8 cellular contexts compared by ENCODE assay signal in the genomic region with DNA sequence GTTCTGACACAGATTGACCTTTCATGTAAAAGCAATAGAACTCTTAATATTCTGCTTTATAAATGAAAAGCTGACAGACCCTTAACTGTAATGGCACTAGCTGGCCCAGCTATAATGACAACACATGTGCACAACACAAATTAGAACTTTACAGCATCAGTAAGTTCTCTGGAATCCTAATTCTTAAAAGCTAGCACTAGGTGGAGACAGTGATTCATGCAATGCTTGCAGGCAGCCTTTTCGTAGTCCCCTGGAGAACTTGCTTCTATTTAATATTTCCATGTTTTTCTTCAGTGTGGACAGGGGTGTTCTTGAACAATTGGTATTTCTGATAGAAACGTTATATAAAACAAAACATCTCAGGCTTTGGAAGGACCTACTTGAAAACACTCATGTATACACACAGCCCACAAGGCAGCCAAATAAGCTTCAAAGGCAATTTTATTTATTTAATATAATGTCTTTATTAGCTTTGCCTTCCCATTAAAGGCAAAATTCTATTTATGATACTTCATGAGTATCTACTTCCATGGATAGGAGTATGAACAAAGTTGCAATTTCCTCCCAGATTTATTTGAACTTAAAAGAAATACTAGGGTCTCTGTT.
DNase-seq lines count a peak whose midpoint lies in the region; ATAC-seq and TF ChIP-seq lines count a peak whose summit lies in the region.

No MANE protein-coding gene starts in this region.

- intact Hi-C loops in heart left ventricle (cut with DNase I), result loop anchor here in 8 of 10 donors (1.0 to 10.0 kb wide), 5 partner anchors 82 to 87 kb away; no protein-coding TSS in a partner anchor

- no peak overlapping the region for H3K4me3 Mint-ChIP-seq in progenitor cell of endocrine pancreas (ENCODE audit: low read depth)

- H3K36me3 Mint-ChIP-seq in progenitor cell of endocrine pancreas (ENCODE audit: insufficient read depth), result no peaks in the 10 kb centered on the region

- no peak for DNase-seq in heart left ventricle
- DNase-seq in right atrium auricular region (ENCODE audit: low spot score), result no peak
- peak; percentile 8 for DNase-seq in NCI-H460 (ENCODE audit: extremely low read depth, low read depth)
- DNase-seq in dermis blood vessel endothelial cell, result peak; percentile 38
- DNase-seq in progenitor cell of endocrine pancreas (ENCODE audit: low spot score, unreplicated experiment), result no peak
- DNase-seq in stimulated activated CD4-positive, alpha-beta T cell treated with anti-CD3 and anti-CD28 coated beads, Interleukin-2, amount 100 ng/mL, for 24 hours, result no peak
- DNase-seq in activated CD8-positive, alpha-beta memory T cell treated with anti-CD3 and anti-CD28 coated beads for 24 hours, result no peak

- 2 to 10% (median 4%) methylated on average over 2 of the region's 2 CpGs for WGBS in heart left ventricle, 4 donors

- H3K9me3 ChIP-seq in heart left ventricle (no peaks in the 10 kb centered on the region), right atrium auricular region (no peaks in the 10 kb centered on the region)

- peak; percentile 24 to 62 (median 50) for TF ChIP-seq CTCF in heart left ventricle (IDR thresholded peaks at IDR 0.05)
- TF ChIP-seq CTCF in right atrium auricular region (IDR thresholded peaks at IDR 0.05), result peak in 1 of 2 donors; percentile 62
- peak; percentile 84 for TF ChIP-seq CTCF in progenitor cell of endocrine pancreas (IDR thresholded peaks at IDR 0.05; ENCODE audit: unreplicated experiment)

- H3K4me1 Mint-ChIP-seq in progenitor cell of endocrine pancreas (ENCODE audit: low read depth), result no peaks in the 10 kb centered on the region

- H3K4me1 ChIP-seq in heart left ventricle (no peaks in the 10 kb centered on the region), right atrium auricular region (no peaks in the 10 kb centered on the region)

- H3K4me3 ChIP-seq in heart left ventricle, result no peak overlapping the region
- H3K4me3 ChIP-seq in right atrium auricular region, result no peak overlapping the region

- no peak overlapping the region for H3K27ac Mint-ChIP-seq in progenitor cell of endocrine pancreas

- no peaks in the 10 kb centered on the region for H3K9me3 Mint-ChIP-seq in progenitor cell of endocrine pancreas (ENCODE audit: low read depth)

- no peak for TF ChIP-seq POLR2A in heart left ventricle (IDR thresholded peaks at IDR 0.05)

- H3K36me3 ChIP-seq in heart left ventricle (no peaks in the 10 kb centered on the region), right atrium auricular region (no peaks in the 10 kb centered on the region)

- H3K27me3 Mint-ChIP-seq in progenitor cell of endocrine pancreas, result peaks cover 7% of the 10 kb centered on the region

- H3K27me3 ChIP-seq in heart left ventricle, result no peaks in the 10 kb centered on the region
- H3K27me3 ChIP-seq in right atrium auricular region, result no peaks in the 10 kb centered on the region

- no peak for ATAC-seq in heart left ventricle
- ATAC-seq in HG02642 (IDR thresholded peaks at IDR 0.05; ENCODE audit: poor library complexity, unreplicated experiment), result no peak

- H3K27ac ChIP-seq in heart left ventricle (no peak overlapping the region), right atrium auricular region (no peak overlapping the region)

Comparison
In these comparisons a context has a peak if more than half of its experiments do, and no peak if none do; other contexts are left out.
1. DNase-seq: peak in NCI-H460 (single experiment) and dermis blood vessel endothelial cell (single experiment); none in heart left ventricle (0 of 5), right atrium auricular region (single experiment), progenitor cell of endocrine pancreas (single experiment), stimulated activated CD4-positive, alpha-beta T cell treated with anti-CD3 and anti-CD28 coated beads, Interleukin-2, amount 100 ng/mL, for 24 hours (0 of 2) and activated CD8-positive, alpha-beta memory T cell treated with anti-CD3 and anti-CD28 coated beads for 24 hours (single experiment).